1 cellular context compared by ENCODE assay signal in genomic region chr16:28288117-28288516, GRCh38.
TF ChIP-seq lines count a peak whose summit lies in the region.

No MANE protein-coding gene starts in this region.

TF ChIP-seq in IMR-90, 13 proteins besides CTCF, POLR2A, EP300 and RAD21 (continued from another document):
- TF ChIP-seq ELK1 (IDR thresholded peaks at IDR 0.05; ENCODE audit: borderline replicate concordance, low read depth, low read length): no peak
- no peak for TF ChIP-seq NFE2L2 (IDR thresholded peaks at IDR 0.05; ENCODE audit: low read depth, low read length)
